In the genomic region with DNA sequence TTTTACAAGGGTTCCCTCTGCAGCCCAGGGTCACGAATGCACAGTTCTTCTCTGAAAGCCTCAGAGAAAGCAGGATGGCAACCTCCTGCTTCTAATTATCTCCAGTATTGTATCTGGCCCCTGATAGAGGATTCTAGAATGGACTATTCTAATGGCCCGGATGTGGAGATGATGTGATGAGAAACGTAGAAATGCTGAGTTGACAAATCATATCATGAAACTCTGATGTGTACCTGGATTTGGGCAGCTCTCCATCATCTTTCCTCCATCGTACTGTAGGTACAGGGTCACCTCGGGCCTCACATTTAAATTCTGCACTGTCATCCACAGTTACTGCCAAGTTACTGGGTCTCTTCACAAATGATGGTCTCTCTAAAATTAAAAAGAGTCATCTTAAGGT, we compare ENCODE assay signal across 31 cellular contexts.
"Had no signal": no experiment of that assay in that cellular context is flagged by ENCODE, and none has a peak within 500 bp of the region (broad histone marks: within the 10 kb centered on the region; RNA-seq: fewer than 3 reads in every experiment).

No MANE protein-coding gene starts in this region.

- ATAC-seq: naive thymus-derived CD8-positive, alpha-beta T cell; natural killer cell treated with Interleukin-12 subunit alpha and Interleukin-12 subunit beta and Interleukin-15 and Interleukin-18, amount 100 ng/mL, for 72 hours; psoas muscle; right cardiac atrium; sciatic nerve; stimulated activated memory B cell treated with anti-CD40 and anti-IgM and Interleukin-4, amounts not matched to agents 10 μg/mL and 1 μg/mL and 100 μg/mL, for 72 hours; stimulated activated naive CD8-positive, alpha-beta T cell treated with anti-CD3 and anti-CD28 coated beads, Interleukin-15, amount 100 ng/mL, for 72 hours; stimulated activated naive CD8-positive, alpha-beta T cell treated with anti-CD3 and anti-CD28 coated beads, Interleukin-15, Interleukin-2, amounts not matched to agents 100 U/mL and 50 U/mL, for 24 hours; upper lobe of right lung had no signal

- H3K36me3 Mint-ChIP-seq: naive thymus-derived CD8-positive, alpha-beta T cell; stimulated activated memory B cell treated with anti-CD40 and anti-IgM and Interleukin-4, amounts not matched to agents 10 μg/mL and 1 μg/mL and 100 μg/mL, for 72 hours had no signal

- H3K9ac ChIP-seq: neural progenitor cell, parathyroid adenoma had no signal

- H3K27me3 Mint-ChIP-seq: naive thymus-derived CD8-positive, alpha-beta T cell; natural killer cell treated with Interleukin-12 subunit alpha and Interleukin-12 subunit beta and Interleukin-15 and Interleukin-18, amount 100 ng/mL, for 72 hours; progenitor cell of endocrine pancreas; stimulated activated memory B cell treated with anti-CD40 and anti-IgM and Interleukin-4, amounts not matched to agents 10 μg/mL and 1 μg/mL and 100 μg/mL, for 72 hours; stimulated activated naive CD8-positive, alpha-beta T cell treated with anti-CD3 and anti-CD28 coated beads, Interleukin-15, amount 100 ng/mL, for 72 hours; type B pancreatic cell had no signal

- H2AFZ ChIP-seq: neural progenitor cell, parathyroid adenoma had no signal

- H3K9me3 Mint-ChIP-seq: neural progenitor cell had no signal

- H3K4me1 Mint-ChIP-seq: neural progenitor cell; stimulated activated memory B cell treated with anti-CD40 and anti-IgM and Interleukin-4, amounts not matched to agents 10 μg/mL and 1 μg/mL and 100 μg/mL, for 72 hours had no signal

- H3K4me1 ChIP-seq: neural progenitor cell, parathyroid adenoma, psoas muscle, spleen, suprapubic skin, testis, tibial artery, transverse colon, upper lobe of right lung, uterus had no signal

- H3K27ac ChIP-seq: neural progenitor cell, ovary, parathyroid adenoma, psoas muscle, skin epidermis, spleen, suprapubic skin, testis, tibial artery, transverse colon, upper lobe of right lung, uterus had no signal

- H3K27me3 ChIP-seq: neural progenitor cell, ovary, spleen, suprapubic skin, testis, tibial artery, transverse colon, upper lobe of right lung, uterus had no signal

- H3K4me3 Mint-ChIP-seq: naive thymus-derived CD8-positive, alpha-beta T cell; natural killer cell treated with Interleukin-12 subunit alpha and Interleukin-12 subunit beta and Interleukin-15 and Interleukin-18, amount 100 ng/mL, for 72 hours; neural progenitor cell; stimulated activated memory B cell treated with anti-CD40 and anti-IgM and Interleukin-4, amounts not matched to agents 10 μg/mL and 1 μg/mL and 100 μg/mL, for 72 hours; stimulated activated naive CD8-positive, alpha-beta T cell treated with anti-CD3 and anti-CD28 coated beads, Interleukin-15, amount 100 ng/mL, for 72 hours; type B pancreatic cell had no signal

- H3K4me3 ChIP-seq: neural progenitor cell, ovary, psoas muscle, skin epidermis, smooth muscle cell, spleen, suprapubic skin, testis, tibial artery, transverse colon, upper lobe of right lung, uterus had no signal

- H3K4me2 ChIP-seq: neural progenitor cell, smooth muscle cell had no signal

- H3K36me3 ChIP-seq: ovary, transverse colon, upper lobe of right lung, uterus had no signal

- DNase-seq: naive thymus-derived CD8-positive, alpha-beta T cell; occipital lobe; ovary; posterior cingulate gyrus; psoas muscle; right cardiac atrium; spleen; stimulated activated CD4-positive, alpha-beta T cell treated with anti-CD3 and anti-CD28 coated beads, Interleukin-12 subunit alpha, Interleukin-12 subunit beta, amount 100 ng/mL, for 4 hours; stimulated activated CD4-positive, alpha-beta T cell treated with anti-CD3 and anti-CD28 coated beads, Interleukin-1b, Interleukin-23, amount 100 ng/mL, for 48 hours; stimulated activated CD4-positive, alpha-beta T cell treated with anti-CD3 and anti-CD28 coated beads, Interleukin-4, amount 100 ng/mL, for 1 hour; stimulated activated CD4-positive, alpha-beta T cell treated with anti-CD3 and anti-CD28 coated beads, Interleukin-4, amount 100 ng/mL, for 4 hours; stimulated activated CD8-positive, alpha-beta memory T cell treated with anti-CD3 and anti-CD28 coated beads, Interleukin-4, amount 100 ng/mL, for 48 hours; stimulated activated naive CD4-positive, alpha-beta T cell; stimulated activated naive CD8-positive, alpha-beta T cell treated with anti-CD3 and anti-CD28 coated beads, Interleukin-15, amount 100 ng/mL, for 72 hours; stimulated activated naive CD8-positive, alpha-beta T cell treated with anti-CD3 and anti-CD28 coated beads, Interleukin-15, Interleukin-2, amounts not matched to agents 100 U/mL and 50 U/mL, for 24 hours; substantia nigra; testis; tibial artery; transverse colon; upper lobe of right lung; uterus had no signal

- H3K9me3 ChIP-seq: ovary, psoas muscle, suprapubic skin, testis, tibial artery, transverse colon, upper lobe of right lung, uterus had no signal

- H3K27ac Mint-ChIP-seq: naive thymus-derived CD8-positive, alpha-beta T cell; natural killer cell treated with Interleukin-12 subunit alpha and Interleukin-12 subunit beta and Interleukin-15 and Interleukin-18, amount 100 ng/mL, for 72 hours; neural progenitor cell; stimulated activated memory B cell treated with anti-CD40 and anti-IgM and Interleukin-4, amounts not matched to agents 10 μg/mL and 1 μg/mL and 100 μg/mL, for 72 hours; type B pancreatic cell had no signal

- H3K79me2 ChIP-seq: parathyroid adenoma had no signal
